ENCODE assay signal across 21 cellular contexts in genomic region chrX:119783026-119783425, GRCh38. TPM values are rescaled to one million over a fixed set of nuclear protein-coding genes. Genes with fewer than 3 reads are reported as not detected.
DNase-seq lines count a peak whose midpoint lies in the region; ATAC-seq lines count a peak whose summit lies in the region.
"Had no signal": no experiment of that assay in that cellular context is flagged by ENCODE, and none has a peak within 500 bp of the region (broad histone marks: within the 10 kb centered on the region; RNA-seq: fewer than 3 reads in every experiment).

No MANE protein-coding gene starts in this region.

- peaks cover 20% of the 10 kb centered on the region for H3K36me3 Mint-ChIP-seq in activated CD8-positive, alpha-beta memory T cell treated with anti-CD3 and anti-CD28 coated beads, Interleukin-2, amount 10 ng/mL, durations not matched to agents 7 days and 5 days
- H3K36me3 Mint-ChIP-seq in activated CD4-positive, alpha-beta memory T cell treated with anti-CD3 and anti-CD28 coated beads, Interleukin-2, amount 10 ng/mL, durations not matched to agents 7 days and 5 days (ENCODE audit: low read depth) = peaks cover 29% of the 10 kb centered on the region
- peaks cover 28% of the 10 kb centered on the region for H3K36me3 Mint-ChIP-seq in stimulated activated memory B cell treated with anti-CD40 and anti-IgM and Interleukin-4, amounts not matched to agents 10 μg/mL and 1 μg/mL and 100 μg/mL, for 72 hours

- peaks cover 42% of the 10 kb centered on the region for H3K4me1 Mint-ChIP-seq in activated CD8-positive, alpha-beta memory T cell treated with anti-CD3 and anti-CD28 coated beads, Interleukin-2, amount 10 ng/mL, durations not matched to agents 7 days and 5 days
- H3K4me1 Mint-ChIP-seq in activated CD4-positive, alpha-beta memory T cell treated with anti-CD3 and anti-CD28 coated beads, Interleukin-2, amount 10 ng/mL, durations not matched to agents 7 days and 5 days = peaks cover 37% of the 10 kb centered on the region
- peaks cover 19% of the 10 kb centered on the region for H3K4me1 Mint-ChIP-seq in stimulated activated memory B cell treated with anti-CD40 and anti-IgM and Interleukin-4, amounts not matched to agents 10 μg/mL and 1 μg/mL and 100 μg/mL, for 72 hours
- H3K4me1 Mint-ChIP-seq: endodermal cell had no signal

- no peaks in the 10 kb centered on the region for H3K9me3 Mint-ChIP-seq in activated CD8-positive, alpha-beta memory T cell treated with anti-CD3 and anti-CD28 coated beads, Interleukin-2, amount 10 ng/mL, durations not matched to agents 7 days and 5 days (ENCODE audit: low read depth)
- H3K9me3 Mint-ChIP-seq in activated CD4-positive, alpha-beta memory T cell treated with anti-CD3 and anti-CD28 coated beads, Interleukin-2, amount 10 ng/mL, durations not matched to agents 7 days and 5 days = no peaks in the 10 kb centered on the region
- no peaks in the 10 kb centered on the region for H3K9me3 Mint-ChIP-seq in stimulated activated memory B cell treated with anti-CD40 and anti-IgM and Interleukin-4, amounts not matched to agents 10 μg/mL and 1 μg/mL and 100 μg/mL, for 72 hours
- H3K9me3 Mint-ChIP-seq: CD4-positive, CD25-positive, alpha-beta regulatory T cell; T-helper 1 cell treated with Interleukin-12 subunit alpha and Interleukin-12 subunit beta and Interleukin-4 antibody, amounts not matched to agents 30 μg/mL and 1 μg/mL, for 36 hours had no signal

- CTCF ChIA-PET in activated CD8-positive, alpha-beta memory T cell treated with anti-CD3 and anti-CD28 coated beads, Interleukin-2, amount 10 ng/mL, durations not matched to agents 7 days and 5 days (lab: Charles Lee) = no interaction called here
- CTCF ChIA-PET in activated CD4-positive, alpha-beta memory T cell treated with anti-CD3 and anti-CD28 coated beads, Interleukin-2, amount 10 ng/mL, durations not matched to agents 7 days and 5 days (lab: Charles Lee) = interaction anchor here (2.9 kb wide), 1 partner anchor 24 kb away, joined by 16 read pairs; the partner anchor contains the start of gene SOWAHD

- ATAC-seq in activated CD8-positive, alpha-beta memory T cell treated with anti-CD3 and anti-CD28 coated beads, Interleukin-2, amount 10 ng/mL, durations not matched to agents 7 days and 5 days = no peak
- no peak for ATAC-seq in stimulated activated memory B cell treated with anti-CD40 and anti-IgM and Interleukin-4, amounts not matched to agents 10 μg/mL and 1 μg/mL and 100 μg/mL, for 72 hours
- no peak for ATAC-seq in HG03432 (IDR thresholded peaks at IDR 0.05; ENCODE audit: unreplicated experiment)
- ATAC-seq: Right ventricle myocardium inferior had no signal

- H3K27ac Mint-ChIP-seq in activated CD8-positive, alpha-beta memory T cell treated with anti-CD3 and anti-CD28 coated beads, Interleukin-2, amount 10 ng/mL, durations not matched to agents 7 days and 5 days = peak overlapping the region; percentile 28
- peak overlapping the region; percentile 40 for H3K27ac Mint-ChIP-seq in activated CD4-positive, alpha-beta memory T cell treated with anti-CD3 and anti-CD28 coated beads, Interleukin-2, amount 10 ng/mL, durations not matched to agents 7 days and 5 days
- H3K27ac Mint-ChIP-seq in stimulated activated memory B cell treated with anti-CD40 and anti-IgM and Interleukin-4, amounts not matched to agents 10 μg/mL and 1 μg/mL and 100 μg/mL, for 72 hours = peak overlapping the region; percentile 64
- H3K27ac Mint-ChIP-seq: endodermal cell; T-helper 1 cell treated with Interleukin-12 subunit alpha and Interleukin-12 subunit beta and Interleukin-4 antibody, amounts not matched to agents 30 μg/mL and 1 μg/mL, for 36 hours had no signal

- POLR2A ChIA-PET in activated CD4-positive, alpha-beta memory T cell treated with anti-CD3 and anti-CD28 coated beads, Interleukin-2, amount 10 ng/mL, durations not matched to agents 7 days and 5 days (lab: Charles Lee) = no interaction called here

- H3K4me3 Mint-ChIP-seq in activated CD8-positive, alpha-beta memory T cell treated with anti-CD3 and anti-CD28 coated beads, Interleukin-2, amount 10 ng/mL, durations not matched to agents 7 days and 5 days = no peak overlapping the region
- no peak overlapping the region for H3K4me3 Mint-ChIP-seq in activated CD4-positive, alpha-beta memory T cell treated with anti-CD3 and anti-CD28 coated beads, Interleukin-2, amount 10 ng/mL, durations not matched to agents 7 days and 5 days
- no peak overlapping the region for H3K4me3 Mint-ChIP-seq in stimulated activated memory B cell treated with anti-CD40 and anti-IgM and Interleukin-4, amounts not matched to agents 10 μg/mL and 1 μg/mL and 100 μg/mL, for 72 hours
- H3K4me3 Mint-ChIP-seq: CD4-positive, CD25-positive, alpha-beta regulatory T cell; endodermal cell; nephron progenitor cell; T-helper 1 cell treated with Interleukin-12 subunit alpha and Interleukin-12 subunit beta and Interleukin-4 antibody, amounts not matched to agents 30 μg/mL and 1 μg/mL, for 36 hours had no signal

- no peak for DNase-seq in activated CD8-positive, alpha-beta memory T cell treated with anti-CD3 and anti-CD28 coated beads, Interleukin-2, amount 10 ng/mL, durations not matched to agents 7 days and 5 days
- DNase-seq in activated CD8-positive, alpha-beta memory T cell treated with anti-CD3 and anti-CD28 coated beads, Interleukin-2, amount 50 U/mL, for 48 hours = no peak
- DNase-seq in MV-4-11 (lab: John Stamatoyannopoulos, UW) (peak; percentile 86), cerebellum (ENCODE audit: low spot score) (no peak), EL (no peak)
- no peak for DNase-seq in activated CD4-positive, alpha-beta memory T cell treated with anti-CD3 and anti-CD28 coated beads, Interleukin-2, amount 10 ng/mL, durations not matched to agents 7 days and 5 days
- DNase-seq: CD4-positive, CD25-positive, alpha-beta regulatory T cell; DMS79; endodermal cell; GM23248; NCI-H1048; NCI-H2029 treated with DMSO at 0.1 percent for 48 hours; NCI-H446 treated with DMSO at 0.1 percent for 48 hours; nephron progenitor cell; thyroid gland; WERI-Rb-1 had no signal

- no peaks in the 10 kb centered on the region for H3K27me3 Mint-ChIP-seq in activated CD8-positive, alpha-beta memory T cell treated with anti-CD3 and anti-CD28 coated beads, Interleukin-2, amount 10 ng/mL, durations not matched to agents 7 days and 5 days
- H3K27me3 Mint-ChIP-seq in activated CD4-positive, alpha-beta memory T cell treated with anti-CD3 and anti-CD28 coated beads, Interleukin-2, amount 10 ng/mL, durations not matched to agents 7 days and 5 days = no peaks in the 10 kb centered on the region
- H3K27me3 Mint-ChIP-seq in stimulated activated memory B cell treated with anti-CD40 and anti-IgM and Interleukin-4, amounts not matched to agents 10 μg/mL and 1 μg/mL and 100 μg/mL, for 72 hours = no peaks in the 10 kb centered on the region
- H3K27me3 Mint-ChIP-seq: CD4-positive, CD25-positive, alpha-beta regulatory T cell had no signal

RNA-seq across cellular contexts. Expression of gene RPL39, which starts 8.4 kb away (rescaled TPM):
- 1,000 to 10,000 TPM; 1,797 to 1,809 TPM for total RNA-seq in activated CD8-positive, alpha-beta memory T cell treated with anti-CD3 and anti-CD28 coated beads, Interleukin-2, amount 10 ng/mL, durations not matched to agents 7 days and 5 days
- 1,000 to 10,000 TPM; 2,056 to 2,070 TPM for total RNA-seq in activated CD4-positive, alpha-beta memory T cell treated with anti-CD3 and anti-CD28 coated beads, Interleukin-2, amount 10 ng/mL, durations not matched to agents 7 days and 5 days
- total RNA-seq in cerebellum = 1,245 TPM

RNA-seq across cellular contexts. Expression of gene SOWAHD, which starts 24.6 kb away (rescaled TPM):
- total RNA-seq in activated CD8-positive, alpha-beta memory T cell treated with anti-CD3 and anti-CD28 coated beads, Interleukin-2, amount 10 ng/mL, durations not matched to agents 7 days and 5 days = 1 to 10 TPM; 2.1 to 4.7 TPM
- total RNA-seq in activated CD4-positive, alpha-beta memory T cell treated with anti-CD3 and anti-CD28 coated beads, Interleukin-2, amount 10 ng/mL, durations not matched to agents 7 days and 5 days = 1 to 10 TPM; 1.9 TPM
- 0.91 TPM for total RNA-seq in cerebellum
- total RNA-seq: CD4-positive, CD25-positive, alpha-beta regulatory T cell; lung microvascular endothelial cell; thyroid gland had no signal
